Comparison of ENCODE assay signal across 2 cellular contexts in genomic region chr11:803770-804598, GRCh38.
TF ChIP-seq lines count a peak whose summit lies in the region.

No MANE protein-coding gene starts in this region.

TF ChIP-seq in HepG2, 621 proteins besides CTCF, POLR2A, EP300 and RAD21 (continues in another document):
- TF ChIP-seq ZFX (CRISPR knock-in tag; IDR thresholded peaks at IDR 0.05; ENCODE audit: low read depth): peak; percentile 48; the same call in 1 of the 2 replicates
- no peak for TF ChIP-seq ZSCAN9 (CRISPR knock-in tag; IDR thresholded peaks at IDR 0.05; ENCODE audit: borderline replicate concordance)
- no peak for TF ChIP-seq ZNF747 (CRISPR knock-in tag; IDR thresholded peaks at IDR 0.05; ENCODE audit: borderline replicate concordance)
- TF ChIP-seq ZNF687 (CRISPR knock-in tag; IDR thresholded peaks at IDR 0.05): peak; percentile 55
- no peak for TF ChIP-seq ZNF20 (CRISPR knock-in tag; IDR thresholded peaks at IDR 0.05)
- 0 out of 2 replicates have a peak, but pooled peaks have one; percentile 15 for TF ChIP-seq ZFY (CRISPR knock-in tag; IDR thresholded peaks at IDR 0.05)
- TF ChIP-seq ZNF274 (CRISPR knock-in tag; IDR thresholded peaks at IDR 0.05): 0 out of 2 replicates have a peak, but pooled peaks have one; percentile 12
- 0 out of 2 replicates have a peak, but pooled peaks have one; percentile 18 for TF ChIP-seq DPF2 (CRISPR knock-in tag; IDR thresholded peaks at IDR 0.05; ENCODE audit: borderline replicate concordance, low read depth)
- no peak for TF ChIP-seq ZNF337 (CRISPR knock-in tag; IDR thresholded peaks at IDR 0.05; ENCODE audit: borderline replicate concordance, low read depth)
- 0 out of 2 replicates have a peak, but pooled peaks have one; percentile 30 for TF ChIP-seq ZNF501 (CRISPR knock-in tag; IDR thresholded peaks at IDR 0.05)
- no peak for TF ChIP-seq JUN (CRISPR knock-in tag; IDR thresholded peaks at IDR 0.05)
- no peak for TF ChIP-seq ZBTB3 (CRISPR knock-in tag; IDR thresholded peaks at IDR 0.05; ENCODE audit: borderline replicate concordance, low read depth)
- TF ChIP-seq POGZ (CRISPR knock-in tag; IDR thresholded peaks at IDR 0.05): no peak
- no peak for TF ChIP-seq ZFP1 (CRISPR knock-in tag; IDR thresholded peaks at IDR 0.05)
- no peak for TF ChIP-seq ZNF704 (CRISPR knock-in tag; IDR thresholded peaks at IDR 0.05; ENCODE audit: borderline replicate concordance)
- no peak for TF ChIP-seq ZNF616 (CRISPR knock-in tag; IDR thresholded peaks at IDR 0.05; ENCODE audit: low read depth)
- TF ChIP-seq ZNF350 (CRISPR knock-in tag; IDR thresholded peaks at IDR 0.05; ENCODE audit: borderline replicate concordance, low read depth): no peak
- no peak for TF ChIP-seq ZNF251 (CRISPR knock-in tag; IDR thresholded peaks at IDR 0.05)

TF ChIP-seq in HEK293T, 16 proteins besides CTCF, POLR2A, EP300 and RAD21:
- TF ChIP-seq FOXM1 (IDR thresholded peaks at IDR 0.05; ENCODE audit: borderline replicate concordance) (no peak), L3MBTL2 (conservative IDR thresholded peaks at IDR 0.05) (no peak), SP1 (IDR thresholded peaks at IDR 0.05) (no peak), ZNF384 (IDR thresholded peaks at IDR 0.05) (no peak), FOXK2 (IDR thresholded peaks at IDR 0.05) (no peak), CTBP1 (IDR thresholded peaks at IDR 0.05; ENCODE audit: borderline replicate concordance) (no peak), HDGF (IDR thresholded peaks at IDR 0.05; ENCODE audit: borderline replicate concordance) (no peak), NFRKB (IDR thresholded peaks at IDR 0.05) (no peak), SUZ12 (IDR thresholded peaks at IDR 0.05) (no peak), FOXA1 (IDR thresholded peaks at IDR 0.05) (no peak), ELF4 (IDR thresholded peaks at IDR 0.05) (no peak), LEF1 (IDR thresholded peaks at IDR 0.05; ENCODE audit: borderline replicate concordance) (no peak), PKNOX1 (IDR thresholded peaks at IDR 0.05) (no peak), TARDBP (IDR thresholded peaks at IDR 0.05) (no peak), BHLHE40 (IDR thresholded peaks at IDR 0.05; ENCODE audit: borderline replicate concordance) (no peak), ARNT (IDR thresholded peaks at IDR 0.05) (no peak)
